Comparison of ENCODE assay signal across 27 cellular contexts in the genomic region with DNA sequence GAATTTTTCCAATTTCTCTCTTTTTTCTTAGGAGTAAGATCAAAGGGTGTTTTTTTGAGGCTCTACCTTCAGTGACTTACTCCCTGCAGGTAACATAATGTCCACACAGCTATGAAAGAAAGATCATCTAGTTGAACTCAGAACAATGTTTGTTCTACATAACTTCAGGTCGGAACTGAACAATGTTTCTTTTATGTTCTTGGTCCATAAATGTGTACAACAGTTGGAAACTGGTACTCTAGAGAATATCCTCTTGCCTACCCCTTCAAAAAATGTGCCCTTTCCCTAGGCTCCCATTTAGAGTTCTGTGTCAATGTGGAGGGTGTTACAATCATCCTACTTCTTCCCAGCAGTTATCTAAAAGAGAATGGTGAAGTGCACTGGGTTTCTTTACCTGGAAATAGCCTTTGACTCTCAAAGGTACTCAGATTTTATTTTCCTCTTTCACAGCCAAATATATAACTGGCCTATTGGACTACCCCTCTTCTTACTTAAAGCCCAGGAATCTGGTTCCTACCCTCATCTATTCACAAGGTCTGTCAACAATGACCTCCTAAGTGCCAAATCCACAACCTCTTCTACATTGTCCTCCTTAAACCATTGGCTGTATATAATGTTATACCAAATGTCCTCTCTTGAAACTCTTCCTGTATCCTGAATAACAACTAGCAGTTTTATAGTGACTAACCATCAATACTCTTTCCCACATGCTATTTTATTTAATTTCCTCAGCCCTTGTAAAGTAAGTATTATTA.
"Had no signal": no experiment of that assay in that cellular context is flagged by ENCODE, and none has a peak within 500 bp of the region (broad histone marks: within the 10 kb centered on the region; RNA-seq: fewer than 3 reads in every experiment).

No MANE protein-coding gene starts in this region.

- H3K27ac Mint-ChIP-seq: memory B cell; nephron; neural progenitor cell; stimulated activated memory B cell treated with anti-CD40 and anti-IgM and Interleukin-4, amounts not matched to agents 10 μg/mL and 1 μg/mL and 100 μg/mL, for 72 hours; stimulated activated naive CD8-positive, alpha-beta T cell treated with anti-CD3 and anti-CD28 coated beads, Interleukin-15, Interleukin-2, amounts not matched to agents 100 ng/mL and 50 ng/mL, for 24 hours had no signal

- H3K27ac ChIP-seq: coronary artery, esophagus muscularis mucosa, foreskin keratinocyte, gastroesophageal sphincter, heart left ventricle, hepatocyte, neural progenitor cell, psoas muscle, skin epidermis, spleen, thoracic aorta, tibial nerve, upper lobe of left lung had no signal

- H3K4me3 ChIP-seq: coronary artery, esophagus muscularis mucosa, gastroesophageal sphincter, heart left ventricle, hepatocyte, lung, neural progenitor cell, psoas muscle, skin epidermis, spleen, thoracic aorta, tibial nerve, upper lobe of left lung had no signal

- H3K27me3 ChIP-seq: esophagus muscularis mucosa, foreskin keratinocyte, gastroesophageal sphincter, heart left ventricle, hepatocyte, neural progenitor cell, spleen, tibial nerve, upper lobe of left lung had no signal

- H3K9ac ChIP-seq: neural progenitor cell had no signal

- H3K4me1 ChIP-seq: esophagus muscularis mucosa, gastroesophageal sphincter, neural progenitor cell, psoas muscle, tibial nerve had no signal

- H3K27me3 Mint-ChIP-seq: memory B cell; stimulated activated memory B cell treated with anti-CD40 and anti-IgM and Interleukin-4, amounts not matched to agents 10 μg/mL and 1 μg/mL and 100 μg/mL, for 72 hours; stimulated activated naive CD8-positive, alpha-beta T cell treated with anti-CD3 and anti-CD28 coated beads, Interleukin-15, Interleukin-2, amounts not matched to agents 100 ng/mL and 50 ng/mL, for 24 hours had no signal

- H3K4me2 ChIP-seq: hepatocyte, neural progenitor cell had no signal

- DNase-seq: dermis blood vessel endothelial cell; effector memory CD4-positive, alpha-beta T cell; foreskin keratinocyte; heart left ventricle; kidney; nucleus accumbens; psoas muscle; right cardiac atrium; spleen; stimulated activated CD4-positive, alpha-beta T cell treated with anti-CD3 and anti-CD28 coated beads, Interleukin-4, amount 100 ng/mL, for 4 hours; upper lobe of left lung had no signal

- H3K4me1 Mint-ChIP-seq: memory B cell, nephron, neural progenitor cell had no signal

- H3K4me3 Mint-ChIP-seq: memory B cell; nephron; neural progenitor cell; stimulated activated memory B cell treated with anti-CD40 and anti-IgM and Interleukin-4, amounts not matched to agents 10 μg/mL and 1 μg/mL and 100 μg/mL, for 72 hours; stimulated activated naive CD8-positive, alpha-beta T cell treated with anti-CD3 and anti-CD28 coated beads, Interleukin-15, Interleukin-2, amounts not matched to agents 100 ng/mL and 50 ng/mL, for 24 hours had no signal

- ATAC-seq: foreskin keratinocyte; gastroesophageal sphincter; heart left ventricle; left lobe of liver; psoas muscle; right cardiac atrium; stimulated activated memory B cell treated with anti-CD40 and anti-IgM and Interleukin-4, amounts not matched to agents 10 μg/mL and 1 μg/mL and 100 μg/mL, for 72 hours had no signal

- FAIRE-seq: endothelial cell of umbilical vein, kidney, urothelium cell line had no signal

- H3K36me3 ChIP-seq: neural progenitor cell, thoracic aorta had no signal

- H3K79me2 ChIP-seq: hepatocyte had no signal

- H3K9me3 ChIP-seq: esophagus muscularis mucosa, gastroesophageal sphincter, psoas muscle, thoracic aorta, tibial nerve, upper lobe of left lung had no signal

- H2AFZ ChIP-seq: hepatocyte, neural progenitor cell had no signal
